2 cellular contexts compared by ENCODE assay signal in the genomic region with DNA sequence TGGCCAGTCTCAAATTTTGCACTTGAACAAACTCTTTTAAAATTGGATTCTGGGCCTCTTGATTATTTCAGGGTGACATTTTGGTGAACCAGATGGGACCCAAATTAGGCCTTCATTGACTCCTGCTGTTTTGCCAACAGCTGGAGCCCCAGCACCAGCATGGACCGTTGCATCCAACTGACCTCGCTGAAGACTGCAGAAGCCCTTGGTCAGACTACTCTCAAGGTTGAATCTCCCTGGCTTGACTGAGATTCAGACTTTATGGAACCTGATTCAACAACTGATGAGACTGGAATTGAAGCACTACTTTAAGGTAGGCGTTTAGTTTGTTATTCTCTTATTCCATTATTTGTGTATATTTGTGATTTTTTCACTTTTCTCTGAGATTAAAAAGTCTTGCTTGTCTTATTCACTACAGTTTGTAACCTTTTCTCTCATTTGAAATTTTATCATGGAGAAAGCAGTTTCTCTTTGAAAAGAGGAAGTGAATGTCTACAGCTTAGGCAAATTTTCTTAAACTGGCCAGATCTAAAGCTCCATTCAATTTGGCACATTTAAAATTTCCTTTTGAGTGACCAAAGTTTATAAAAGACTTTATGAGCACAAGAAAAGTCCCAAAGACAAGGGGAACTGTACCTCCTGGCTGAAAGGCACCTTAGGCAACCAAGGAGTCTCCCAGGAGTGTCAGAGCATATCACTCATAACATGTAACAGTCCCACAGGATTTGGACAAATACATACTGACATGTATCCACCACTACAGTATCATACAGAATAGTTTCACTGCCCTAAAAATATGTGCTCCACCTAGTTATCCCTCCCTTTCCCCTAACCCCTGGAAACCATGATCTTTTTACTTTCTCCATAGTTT.
TF ChIP-seq lines count a peak whose summit lies in the region.

No MANE protein-coding gene starts in this region.

TF ChIP-seq in K562, 482 proteins besides CTCF, POLR2A, EP300 and RAD21 (continued from another document):
- TF ChIP-seq, protein P1, sequence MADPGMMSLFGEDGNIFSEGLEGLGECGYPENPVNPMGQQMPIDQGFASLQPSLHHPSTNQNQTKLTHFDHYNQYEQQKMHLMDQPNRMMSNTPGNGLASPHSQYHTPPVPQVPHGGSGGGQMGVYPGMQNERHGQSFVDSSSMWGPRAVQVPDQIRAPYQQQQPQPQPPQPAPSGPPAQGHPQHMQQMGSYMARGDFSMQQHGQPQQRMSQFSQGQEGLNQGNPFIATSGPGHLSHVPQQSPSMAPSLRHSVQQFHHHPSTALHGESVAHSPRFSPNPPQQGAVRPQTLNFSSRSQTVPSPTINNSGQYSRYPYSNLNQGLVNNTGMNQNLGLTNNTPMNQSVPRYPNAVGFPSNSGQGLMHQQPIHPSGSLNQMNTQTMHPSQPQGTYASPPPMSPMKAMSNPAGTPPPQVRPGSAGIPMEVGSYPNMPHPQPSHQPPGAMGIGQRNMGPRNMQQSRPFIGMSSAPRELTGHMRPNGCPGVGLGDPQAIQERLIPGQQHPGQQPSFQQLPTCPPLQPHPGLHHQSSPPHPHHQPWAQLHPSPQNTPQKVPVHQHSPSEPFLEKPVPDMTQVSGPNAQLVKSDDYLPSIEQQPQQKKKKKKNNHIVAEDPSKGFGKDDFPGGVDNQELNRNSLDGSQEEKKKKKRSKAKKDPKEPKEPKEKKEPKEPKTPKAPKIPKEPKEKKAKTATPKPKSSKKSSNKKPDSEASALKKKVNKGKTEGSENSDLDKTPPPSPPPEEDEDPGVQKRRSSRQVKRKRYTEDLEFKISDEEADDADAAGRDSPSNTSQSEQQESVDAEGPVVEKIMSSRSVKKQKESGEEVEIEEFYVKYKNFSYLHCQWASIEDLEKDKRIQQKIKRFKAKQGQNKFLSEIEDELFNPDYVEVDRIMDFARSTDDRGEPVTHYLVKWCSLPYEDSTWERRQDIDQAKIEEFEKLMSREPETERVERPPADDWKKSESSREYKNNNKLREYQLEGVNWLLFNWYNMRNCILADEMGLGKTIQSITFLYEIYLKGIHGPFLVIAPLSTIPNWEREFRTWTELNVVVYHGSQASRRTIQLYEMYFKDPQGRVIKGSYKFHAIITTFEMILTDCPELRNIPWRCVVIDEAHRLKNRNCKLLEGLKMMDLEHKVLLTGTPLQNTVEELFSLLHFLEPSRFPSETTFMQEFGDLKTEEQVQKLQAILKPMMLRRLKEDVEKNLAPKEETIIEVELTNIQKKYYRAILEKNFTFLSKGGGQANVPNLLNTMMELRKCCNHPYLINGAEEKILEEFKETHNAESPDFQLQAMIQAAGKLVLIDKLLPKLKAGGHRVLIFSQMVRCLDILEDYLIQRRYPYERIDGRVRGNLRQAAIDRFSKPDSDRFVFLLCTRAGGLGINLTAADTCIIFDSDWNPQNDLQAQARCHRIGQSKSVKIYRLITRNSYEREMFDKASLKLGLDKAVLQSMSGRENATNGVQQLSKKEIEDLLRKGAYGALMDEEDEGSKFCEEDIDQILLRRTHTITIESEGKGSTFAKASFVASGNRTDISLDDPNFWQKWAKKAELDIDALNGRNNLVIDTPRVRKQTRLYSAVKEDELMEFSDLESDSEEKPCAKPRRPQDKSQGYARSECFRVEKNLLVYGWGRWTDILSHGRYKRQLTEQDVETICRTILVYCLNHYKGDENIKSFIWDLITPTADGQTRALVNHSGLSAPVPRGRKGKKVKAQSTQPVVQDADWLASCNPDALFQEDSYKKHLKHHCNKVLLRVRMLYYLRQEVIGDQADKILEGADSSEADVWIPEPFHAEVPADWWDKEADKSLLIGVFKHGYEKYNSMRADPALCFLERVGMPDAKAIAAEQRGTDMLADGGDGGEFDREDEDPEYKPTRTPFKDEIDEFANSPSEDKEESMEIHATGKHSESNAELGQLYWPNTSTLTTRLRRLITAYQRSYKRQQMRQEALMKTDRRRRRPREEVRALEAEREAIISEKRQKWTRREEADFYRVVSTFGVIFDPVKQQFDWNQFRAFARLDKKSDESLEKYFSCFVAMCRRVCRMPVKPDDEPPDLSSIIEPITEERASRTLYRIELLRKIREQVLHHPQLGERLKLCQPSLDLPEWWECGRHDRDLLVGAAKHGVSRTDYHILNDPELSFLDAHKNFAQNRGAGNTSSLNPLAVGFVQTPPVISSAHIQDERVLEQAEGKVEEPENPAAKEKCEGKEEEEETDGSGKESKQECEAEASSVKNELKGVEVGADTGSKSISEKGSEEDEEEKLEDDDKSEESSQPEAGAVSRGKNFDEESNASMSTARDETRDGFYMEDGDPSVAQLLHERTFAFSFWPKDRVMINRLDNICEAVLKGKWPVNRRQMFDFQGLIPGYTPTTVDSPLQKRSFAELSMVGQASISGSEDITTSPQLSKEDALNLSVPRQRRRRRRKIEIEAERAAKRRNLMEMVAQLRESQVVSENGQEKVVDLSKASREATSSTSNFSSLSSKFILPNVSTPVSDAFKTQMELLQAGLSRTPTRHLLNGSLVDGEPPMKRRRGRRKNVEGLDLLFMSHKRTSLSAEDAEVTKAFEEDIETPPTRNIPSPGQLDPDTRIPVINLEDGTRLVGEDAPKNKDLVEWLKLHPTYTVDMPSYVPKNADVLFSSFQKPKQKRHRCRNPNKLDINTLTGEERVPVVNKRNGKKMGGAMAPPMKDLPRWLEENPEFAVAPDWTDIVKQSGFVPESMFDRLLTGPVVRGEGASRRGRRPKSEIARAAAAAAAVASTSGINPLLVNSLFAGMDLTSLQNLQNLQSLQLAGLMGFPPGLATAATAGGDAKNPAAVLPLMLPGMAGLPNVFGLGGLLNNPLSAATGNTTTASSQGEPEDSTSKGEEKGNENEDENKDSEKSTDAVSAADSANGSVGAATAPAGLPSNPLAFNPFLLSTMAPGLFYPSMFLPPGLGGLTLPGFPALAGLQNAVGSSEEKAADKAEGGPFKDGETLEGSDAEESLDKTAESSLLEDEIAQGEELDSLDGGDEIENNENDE (IDR thresholded peaks at IDR 0.05; ENCODE audit: low read depth, low read length) = no peak

TF ChIP-seq in SK-N-SH treated with all-trans-retinoic acid at 6 μM for 48 hours, 23 proteins besides CTCF, POLR2A, EP300 and RAD21 (continued from another document):
- TF ChIP-seq, protein P2, sequence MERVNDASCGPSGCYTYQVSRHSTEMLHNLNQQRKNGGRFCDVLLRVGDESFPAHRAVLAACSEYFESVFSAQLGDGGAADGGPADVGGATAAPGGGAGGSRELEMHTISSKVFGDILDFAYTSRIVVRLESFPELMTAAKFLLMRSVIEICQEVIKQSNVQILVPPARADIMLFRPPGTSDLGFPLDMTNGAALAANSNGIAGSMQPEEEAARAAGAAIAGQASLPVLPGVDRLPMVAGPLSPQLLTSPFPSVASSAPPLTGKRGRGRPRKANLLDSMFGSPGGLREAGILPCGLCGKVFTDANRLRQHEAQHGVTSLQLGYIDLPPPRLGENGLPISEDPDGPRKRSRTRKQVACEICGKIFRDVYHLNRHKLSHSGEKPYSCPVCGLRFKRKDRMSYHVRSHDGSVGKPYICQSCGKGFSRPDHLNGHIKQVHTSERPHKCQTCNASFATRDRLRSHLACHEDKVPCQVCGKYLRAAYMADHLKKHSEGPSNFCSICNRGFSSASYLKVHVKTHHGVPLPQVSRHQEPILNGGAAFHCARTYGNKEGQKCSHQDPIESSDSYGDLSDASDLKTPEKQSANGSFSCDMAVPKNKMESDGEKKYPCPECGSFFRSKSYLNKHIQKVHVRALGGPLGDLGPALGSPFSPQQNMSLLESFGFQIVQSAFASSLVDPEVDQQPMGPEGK (CRISPR knock-in tag; IDR thresholded peaks at IDR 0.05; ENCODE audit: borderline replicate concordance) = no peak
- TF ChIP-seq, protein P3, sequence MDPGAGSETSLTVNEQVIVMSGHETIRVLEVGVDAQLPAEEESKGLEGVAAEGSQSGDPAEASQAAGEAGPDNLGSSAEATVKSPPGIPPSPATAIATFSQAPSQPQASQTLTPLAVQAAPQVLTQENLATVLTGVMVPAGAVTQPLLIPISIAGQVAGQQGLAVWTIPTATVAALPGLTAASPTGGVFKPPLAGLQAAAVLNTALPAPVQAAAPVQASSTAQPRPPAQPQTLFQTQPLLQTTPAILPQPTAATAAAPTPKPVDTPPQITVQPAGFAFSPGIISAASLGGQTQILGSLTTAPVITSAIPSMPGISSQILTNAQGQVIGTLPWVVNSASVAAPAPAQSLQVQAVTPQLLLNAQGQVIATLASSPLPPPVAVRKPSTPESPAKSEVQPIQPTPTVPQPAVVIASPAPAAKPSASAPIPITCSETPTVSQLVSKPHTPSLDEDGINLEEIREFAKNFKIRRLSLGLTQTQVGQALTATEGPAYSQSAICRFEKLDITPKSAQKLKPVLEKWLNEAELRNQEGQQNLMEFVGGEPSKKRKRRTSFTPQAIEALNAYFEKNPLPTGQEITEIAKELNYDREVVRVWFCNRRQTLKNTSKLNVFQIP (CRISPR knock-in tag; IDR thresholded peaks at IDR 0.05; ENCODE audit: borderline replicate concordance, low read depth) = no peak
- TF ChIP-seq, protein P4, sequence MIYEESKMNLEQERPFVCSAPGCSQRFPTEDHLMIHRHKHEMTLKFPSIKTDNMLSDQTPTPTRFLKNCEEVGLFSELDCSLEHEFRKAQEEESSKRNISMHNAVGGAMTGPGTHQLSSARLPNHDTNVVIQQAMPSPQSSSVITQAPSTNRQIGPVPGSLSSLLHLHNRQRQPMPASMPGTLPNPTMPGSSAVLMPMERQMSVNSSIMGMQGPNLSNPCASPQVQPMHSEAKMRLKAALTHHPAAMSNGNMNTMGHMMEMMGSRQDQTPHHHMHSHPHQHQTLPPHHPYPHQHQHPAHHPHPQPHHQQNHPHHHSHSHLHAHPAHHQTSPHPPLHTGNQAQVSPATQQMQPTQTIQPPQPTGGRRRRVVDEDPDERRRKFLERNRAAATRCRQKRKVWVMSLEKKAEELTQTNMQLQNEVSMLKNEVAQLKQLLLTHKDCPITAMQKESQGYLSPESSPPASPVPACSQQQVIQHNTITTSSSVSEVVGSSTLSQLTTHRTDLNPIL (CRISPR knock-in tag; IDR thresholded peaks at IDR 0.05; ENCODE audit: low read depth) = no peak
- TF ChIP-seq ZFP3 (CRISPR knock-in tag; IDR thresholded peaks at IDR 0.05) (no peak), ESRRG (CRISPR knock-in tag; IDR thresholded peaks at IDR 0.05) (no peak), TCF4 (CRISPR knock-in tag; IDR thresholded peaks at IDR 0.05; ENCODE audit: borderline replicate concordance) (no peak), PPARA (CRISPR knock-in tag; IDR thresholded peaks at IDR 0.05; ENCODE audit: borderline replicate concordance) (no peak), ZFP30 (CRISPR knock-in tag; IDR thresholded peaks at IDR 0.05) (no peak), OSR1 (CRISPR knock-in tag; IDR thresholded peaks at IDR 0.05) (no peak), TOX (CRISPR knock-in tag; IDR thresholded peaks at IDR 0.05; ENCODE audit: borderline replicate concordance) (no peak), SNAI2 (CRISPR knock-in tag; IDR thresholded peaks at IDR 0.05) (no peak), ARNTL (CRISPR knock-in tag; IDR thresholded peaks at IDR 0.05; ENCODE audit: borderline replicate concordance, low read depth) (no peak), RARB (CRISPR knock-in tag; IDR thresholded peaks at IDR 0.05) (no peak), ISL1 (CRISPR knock-in tag; IDR thresholded peaks at IDR 0.05) (no peak), ZNF70 (CRISPR knock-in tag; IDR thresholded peaks at IDR 0.05) (no peak), BACH2 (CRISPR knock-in tag; IDR thresholded peaks at IDR 0.05; ENCODE audit: borderline replicate concordance) (no peak), CSDC2 (CRISPR knock-in tag; IDR thresholded peaks at IDR 0.05) (no peak)
- TF ChIP-seq, protein P5, sequence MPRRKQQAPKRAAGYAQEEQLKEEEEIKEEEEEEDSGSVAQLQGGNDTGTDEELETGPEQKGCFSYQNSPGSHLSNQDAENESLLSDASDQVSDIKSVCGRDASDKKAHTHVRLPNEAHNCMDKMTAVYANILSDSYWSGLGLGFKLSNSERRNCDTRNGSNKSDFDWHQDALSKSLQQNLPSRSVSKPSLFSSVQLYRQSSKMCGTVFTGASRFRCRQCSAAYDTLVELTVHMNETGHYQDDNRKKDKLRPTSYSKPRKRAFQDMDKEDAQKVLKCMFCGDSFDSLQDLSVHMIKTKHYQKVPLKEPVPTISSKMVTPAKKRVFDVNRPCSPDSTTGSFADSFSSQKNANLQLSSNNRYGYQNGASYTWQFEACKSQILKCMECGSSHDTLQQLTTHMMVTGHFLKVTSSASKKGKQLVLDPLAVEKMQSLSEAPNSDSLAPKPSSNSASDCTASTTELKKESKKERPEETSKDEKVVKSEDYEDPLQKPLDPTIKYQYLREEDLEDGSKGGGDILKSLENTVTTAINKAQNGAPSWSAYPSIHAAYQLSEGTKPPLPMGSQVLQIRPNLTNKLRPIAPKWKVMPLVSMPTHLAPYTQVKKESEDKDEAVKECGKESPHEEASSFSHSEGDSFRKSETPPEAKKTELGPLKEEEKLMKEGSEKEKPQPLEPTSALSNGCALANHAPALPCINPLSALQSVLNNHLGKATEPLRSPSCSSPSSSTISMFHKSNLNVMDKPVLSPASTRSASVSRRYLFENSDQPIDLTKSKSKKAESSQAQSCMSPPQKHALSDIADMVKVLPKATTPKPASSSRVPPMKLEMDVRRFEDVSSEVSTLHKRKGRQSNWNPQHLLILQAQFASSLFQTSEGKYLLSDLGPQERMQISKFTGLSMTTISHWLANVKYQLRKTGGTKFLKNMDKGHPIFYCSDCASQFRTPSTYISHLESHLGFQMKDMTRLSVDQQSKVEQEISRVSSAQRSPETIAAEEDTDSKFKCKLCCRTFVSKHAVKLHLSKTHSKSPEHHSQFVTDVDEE (CRISPR knock-in tag; IDR thresholded peaks at IDR 0.05) = no peak
- TF ChIP-seq, protein P6, sequence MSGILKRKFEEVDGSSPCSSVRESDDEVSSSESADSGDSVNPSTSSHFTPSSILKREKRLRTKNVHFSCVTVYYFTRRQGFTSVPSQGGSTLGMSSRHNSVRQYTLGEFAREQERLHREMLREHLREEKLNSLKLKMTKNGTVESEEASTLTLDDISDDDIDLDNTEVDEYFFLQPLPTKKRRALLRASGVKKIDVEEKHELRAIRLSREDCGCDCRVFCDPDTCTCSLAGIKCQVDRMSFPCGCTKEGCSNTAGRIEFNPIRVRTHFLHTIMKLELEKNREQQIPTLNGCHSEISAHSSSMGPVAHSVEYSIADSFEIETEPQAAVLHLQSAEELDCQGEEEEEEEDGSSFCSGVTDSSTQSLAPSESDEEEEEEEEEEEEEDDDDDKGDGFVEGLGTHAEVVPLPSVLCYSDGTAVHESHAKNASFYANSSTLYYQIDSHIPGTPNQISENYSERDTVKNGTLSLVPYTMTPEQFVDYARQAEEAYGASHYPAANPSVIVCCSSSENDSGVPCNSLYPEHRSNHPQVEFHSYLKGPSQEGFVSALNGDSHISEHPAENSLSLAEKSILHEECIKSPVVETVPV (CRISPR knock-in tag; IDR thresholded peaks at IDR 0.05) = no peak
